13 cellular contexts compared by ENCODE assay signal in genomic region chr19:16920816-16921529, GRCh38. TPM values are rescaled to one million over a fixed set of nuclear protein-coding genes. Genes with fewer than 3 reads are reported as not detected.
DNase-seq lines count a peak whose midpoint lies in the region; ATAC-seq, FAIRE-seq and TF ChIP-seq lines count a peak whose summit lies in the region.
"Had no signal": no experiment of that assay in that cellular context is flagged by ENCODE, and none has a peak within 500 bp of the region (broad histone marks: within the 10 kb centered on the region; RNA-seq: fewer than 3 reads in every experiment).

No MANE protein-coding gene starts in this region.

- H3K4me1 ChIP-seq in pancreas = no peaks in the 10 kb centered on the region

- no peak for ATAC-seq in pancreas
- ATAC-seq in HG03432 (IDR thresholded peaks at IDR 0.05; ENCODE audit: unreplicated experiment) = no peak
- no peak for ATAC-seq in HG02798 (IDR thresholded peaks at IDR 0.05; ENCODE audit: poor library complexity, unreplicated experiment)
- ATAC-seq: left ventricle myocardium superior had no signal

- H3K36me3 ChIP-seq in pancreas = no peaks in the 10 kb centered on the region

- H3K4me3 ChIP-seq in NB4 (ENCODE audit: low read depth, low read length) (no peak overlapping the region), choroid plexus epithelial cell (ENCODE audit: low read depth, low read length) (no peak overlapping the region), pancreas (no peak overlapping the region)

- no peak overlapping the region for H3K27ac ChIP-seq in pancreas

- no peaks in the 10 kb centered on the region for H3K9me3 ChIP-seq in pancreas

- DNase-seq in GM03348 (ENCODE audit: low spot score) (peak; percentile 54), NB4 (ENCODE audit: low read depth) (peak; percentile 57), choroid plexus epithelial cell (ENCODE audit: low read depth) (peak; percentile 81), posterior vena cava (ENCODE audit: low spot score) (peak; percentile 65), pancreas (no peak)
- DNase-seq: activated CD4-positive, alpha-beta memory T cell treated with anti-CD3 and anti-CD28 coated beads for 36 hours; DND-41; left ventricle myocardium superior; NCI-H2029 treated with DMSO at 0.1 percent for 48 hours; SHP77 had no signal

- no peak for FAIRE-seq in pancreas (lab: Jason Lieb, UNC)

- intact Hi-C loops in posterior vena cava (cut with DNase I) (no loop called here), pancreas (cut with DNase I) (no loop called here)

- H3K27me3 ChIP-seq in pancreas = no peaks in the 10 kb centered on the region

- no peak for TF ChIP-seq POLR2A in NB4 (IDR thresholded peaks at IDR 0.05; ENCODE audit: extremely low read depth, insufficient read length)

- TF ChIP-seq CTCF in NB4 (IDR thresholded peaks at IDR 0.05; ENCODE audit: low read depth, low read length) (no peak), choroid plexus epithelial cell (conservative IDR thresholded peaks at IDR 0.05; ENCODE audit: low read depth, low read length) (no peak), pancreas (IDR thresholded peaks at IDR 0.05) (no peak)

- 57 to 61% methylated on average over 12 of the region's 12 CpGs for WGBS in pancreas, 2 donors

RNA-seq across cellular contexts. Expression of gene F2RL3, which starts 32.2 kb away (rescaled TPM):
- total RNA-seq in posterior vena cava (1 to 10 TPM; 1.2 to 4.6 TPM), pancreas (1 to 10 TPM in 5 of 6 donors, under 1 TPM in 1; 0.24 to 4.4 (median 1.2) TPM)
- polyA plus RNA-seq in pancreas = 1 to 10 TPM; 2.4 to 9.0 TPM
- total RNA-seq: activated CD4-positive, alpha-beta memory T cell treated with anti-CD3 and anti-CD28 coated beads for 36 hours; epithelial cell of proximal tubule had no signal

Comparison
In these comparisons a context has a peak if more than half of its experiments do, and no peak if none do; other contexts are left out.
1. DNase-seq: peak in GM03348 (single experiment), NB4 (single experiment), choroid plexus epithelial cell (single experiment) and posterior vena cava (single experiment); none in pancreas (0 of 6).